Comparison of ENCODE assay signal across 8 cellular contexts in the genomic region with DNA sequence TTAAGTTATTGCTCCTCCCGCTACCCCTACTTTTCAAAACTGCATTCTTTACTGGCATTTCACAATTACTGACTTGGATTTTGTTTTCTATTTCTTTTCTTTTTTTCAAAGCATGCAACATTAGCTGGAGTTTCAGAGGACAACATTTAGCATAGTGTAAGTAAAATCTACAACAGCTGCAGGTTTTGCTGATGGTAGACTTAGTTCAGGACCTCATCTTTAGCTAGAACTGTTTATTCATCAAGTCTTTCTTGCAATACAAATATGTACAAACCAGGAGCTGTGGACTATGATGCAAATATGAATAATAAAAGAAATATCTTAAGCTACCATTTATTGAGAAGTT. TPM values are rescaled to one million over a fixed set of nuclear protein-coding genes. Genes with fewer than 3 reads are reported as not detected.
DNase-seq lines count a peak whose midpoint lies in the region; ATAC-seq and TF ChIP-seq lines count a peak whose summit lies in the region.

No MANE protein-coding gene starts in this region.

- POLR2A ChIA-PET in CD4-positive, alpha-beta T cell (lab: Charles Lee) = interaction anchor here (1.0 to 2.1 kb wide), 5 partner anchors 11 to 1450 kb away, joined by 4 to 16 read pairs (median 5); partner anchors contain the start of gene CYB5R4
- POLR2A ChIA-PET in MCF 10A (lab: Yijun Ruan, JAX) = interaction anchor here (0.6 to 1.2 kb wide), 6 partner anchors 16 to 346 kb away, joined by 3 to 6 read pairs (median 3); no protein-coding TSS in a partner anchor
- POLR2A ChIA-PET in naive thymus-derived CD4-positive, alpha-beta T cell (lab: Charles Lee) = interaction anchor here (1.3 to 1.7 kb wide), 3 partner anchors 369 to 1450 kb away, joined by 4 to 8 read pairs (median 4); partner anchors contain the start of genes CYB5R4 and UBE3D

- DNase-seq in CD4-positive, alpha-beta T cell = no peak
- DNase-seq in MCF 10A (ENCODE audit: unreplicated experiment) (no peak), A172 (ENCODE audit: low spot score) (no peak), cerebellar nuclear complex (lab: John Stamatoyannopoulos, UW) (no peak), amniotic stem cell (lab: John Stamatoyannopoulos, UW) (no peak)
- no peak for DNase-seq in naive thymus-derived CD4-positive, alpha-beta T cell

- H3K4me3 ChIP-seq in naive thymus-derived CD4-positive, alpha-beta T cell (ENCODE audit: low read length) = peak overlapping the region; percentile 90

- H3K36me3 Mint-ChIP-seq in CD4-positive, alpha-beta T cell (ENCODE audit: low read depth) = peaks cover 4% of the 10 kb centered on the region
- H3K36me3 Mint-ChIP-seq in MCF 10A (ENCODE audit: insufficient read depth, unreplicated experiment) = no peaks in the 10 kb centered on the region
- peaks cover 0 to 1% (median 0%) of the 10 kb centered on the region in 5 donors for H3K36me3 Mint-ChIP-seq in naive thymus-derived CD4-positive, alpha-beta T cell

- H3K4me1 ChIP-seq in naive thymus-derived CD4-positive, alpha-beta T cell (ENCODE audit: control insufficient read depth in 2 of 2, insufficient read depth in 2 of 2, low read length in 2 of 2) = peaks cover 0 to 8% of the 10 kb centered on the region in 2 donors

- BruUV-seq in MCF 10A (replicated peaks; lab: Mats Ljungman, UMichigan) = no TSS peak

- peak overlapping the region; percentile 58 for H3K27ac ChIP-seq in CD4-positive, alpha-beta T cell (ENCODE audit: low read depth, low read length)
- peak overlapping the region; percentile 76 for H3K27ac ChIP-seq in naive thymus-derived CD4-positive, alpha-beta T cell (ENCODE audit: low read depth, low read length)

- TF ChIP-seq CTCF in CD4-positive, alpha-beta T cell (IDR thresholded peaks at IDR 0.05) = peak; percentile 34
- TF ChIP-seq CTCF in MCF 10A (IDR thresholded peaks at IDR 0.05; ENCODE audit: unreplicated experiment) = no peak

- no peaks in the 10 kb centered on the region for H3K9me3 ChIP-seq in CD4-positive, alpha-beta T cell (ENCODE audit: control insufficient read depth, low read length)
- no peaks in the 10 kb centered on the region for H3K9me3 ChIP-seq in naive thymus-derived CD4-positive, alpha-beta T cell (ENCODE audit: control insufficient read depth in 2 of 3, low read length in 3 of 3)

- H3K27ac Mint-ChIP-seq in CD4-positive, alpha-beta T cell = peak overlapping the region; percentile 86
- H3K27ac Mint-ChIP-seq in MCF 10A (ENCODE audit: low read depth, unreplicated experiment) = no peak overlapping the region
- H3K27ac Mint-ChIP-seq in naive thymus-derived CD4-positive, alpha-beta T cell = peak overlapping the region in 8 of 9 donors; percentile 77 to 96 (median 92)

- no peak for ATAC-seq in CD4-positive, alpha-beta T cell (ENCODE audit: poor library complexity)
- peak; percentile 0 for ATAC-seq in HG02870 (IDR thresholded peaks at IDR 0.05; ENCODE audit: unreplicated experiment)
- no peak for ATAC-seq in naive thymus-derived CD4-positive, alpha-beta T cell
- no peak for ATAC-seq in HG03457 (IDR thresholded peaks at IDR 0.05; ENCODE audit: unreplicated experiment)

- peaks cover 27% of the 10 kb centered on the region for H3K4me1 Mint-ChIP-seq in CD4-positive, alpha-beta T cell (ENCODE audit: low read depth)
- peaks cover 13% of the 10 kb centered on the region for H3K4me1 Mint-ChIP-seq in MCF 10A (ENCODE audit: insufficient read depth, unreplicated experiment)
- H3K4me1 Mint-ChIP-seq in naive thymus-derived CD4-positive, alpha-beta T cell = peaks cover 5 to 40% (median 23%) of the 10 kb centered on the region in 7 donors

- H3K9me3 Mint-ChIP-seq in CD4-positive, alpha-beta T cell = no peaks in the 10 kb centered on the region
- H3K9me3 Mint-ChIP-seq in MCF 10A (ENCODE audit: unreplicated experiment) = no peaks in the 10 kb centered on the region
- H3K9me3 Mint-ChIP-seq in naive thymus-derived CD4-positive, alpha-beta T cell = peaks cover 0 to 1% (median 0%) of the 10 kb centered on the region in 11 donors

- peaks cover 0 to 5% (median 0%) of the 10 kb centered on the region in 3 experiments for H3K36me3 ChIP-seq in naive thymus-derived CD4-positive, alpha-beta T cell (ENCODE audit: control insufficient read depth in 2 of 3, insufficient read depth in 3 of 3, low read length in 3 of 3)

- intact Hi-C loops in CD4-positive, alpha-beta T cell (cut with DNase I, micrococcal nuclease) = loop anchor here (5.0 to 10.0 kb wide), 3 partner anchors 613 to 1161 kb away; partner anchors contain the start of genes DOP1A (in 2 of the 2), PGM3 (in 2 of the 2), RWDD2A (in 2 of the 2) and UBE3D (in 2 of the 2)
- intact Hi-C loops in MCF 10A (cut with micrococcal nuclease) = loop anchor here (2.0 to 5.0 kb wide), 3 partner anchors 343 to 1094 kb away; no protein-coding TSS in a partner anchor
- intact Hi-C loops in naive thymus-derived CD4-positive, alpha-beta T cell (cut with micrococcal nuclease) = loop anchor here in 1 of 2 donors (1.0 to 10.0 kb wide), 5 partner anchors 344 to 1451 kb away; partner anchors contain the start of genes DOP1A, PGM3, RWDD2A and UBE3D

- CTCF ChIA-PET in CD4-positive, alpha-beta T cell (lab: Charles Lee) = interaction anchor here (0.8 to 1.5 kb wide), 8 partner anchors 9 to 1163 kb away, joined by 3 to 6 read pairs (median 4); partner anchors contain the start of genes DOP1A and UBE3D
- CTCF ChIA-PET in MCF 10A (lab: Yijun Ruan, JAX) = interaction anchor here (0.6 to 3.3 kb wide), 24 partner anchors 13 to 1233 kb away, joined by 3 to 24 read pairs (median 4); no protein-coding TSS in a partner anchor
- CTCF ChIA-PET in naive thymus-derived CD4-positive, alpha-beta T cell (lab: Charles Lee) = interaction anchor here (1.3 to 1.6 kb wide), 5 partner anchors 16 to 1981 kb away, joined by 3 to 12 read pairs (median 3); partner anchors contain the start of gene CYB5R4

- H3K27me3 Mint-ChIP-seq in CD4-positive, alpha-beta T cell = peaks cover 20% of the 10 kb centered on the region
- H3K27me3 Mint-ChIP-seq in MCF 10A (ENCODE audit: insufficient read depth, unreplicated experiment) = peaks cover 24% of the 10 kb centered on the region
- H3K27me3 Mint-ChIP-seq in naive thymus-derived CD4-positive, alpha-beta T cell = peaks cover 8 to 20% (median 18%) of the 10 kb centered on the region in 5 donors

- peaks cover 9% of the 10 kb centered on the region for H3K27me3 ChIP-seq in CD4-positive, alpha-beta T cell (ENCODE audit: control insufficient read depth, insufficient read depth, low read length)
- no peaks in the 10 kb centered on the region for H3K27me3 ChIP-seq in naive thymus-derived CD4-positive, alpha-beta T cell (ENCODE audit: control insufficient read depth in 2 of 2, insufficient read depth in 2 of 2, low read length in 2 of 2)

- peak overlapping the region; percentile 99 for H3K4me3 Mint-ChIP-seq in CD4-positive, alpha-beta T cell
- H3K4me3 Mint-ChIP-seq in MCF 10A (ENCODE audit: unreplicated experiment) = peak overlapping the region; percentile 94
- H3K4me3 Mint-ChIP-seq in naive thymus-derived CD4-positive, alpha-beta T cell = peak overlapping the region; percentile 89 to 100 (median 96)

RNA-seq across cellular contexts. Expression of gene CEP162, which starts 0.7 kb away (rescaled TPM):
- 1 to 10 TPM; 2.6 to 2.8 TPM for total RNA-seq in CD4-positive, alpha-beta T cell
- total RNA-seq in MCF 10A (2022) = 2.4 and 2.9 TPM in 2 replicates
- total RNA-seq in naive thymus-derived CD4-positive, alpha-beta T cell = 10 to 100 TPM in 1 of 5 experiments, 1 to 10 TPM in 4; 4.4 to 10.7 (median 9.2) TPM
- 1 to 10 TPM; 3.9 to 4.9 TPM for polyA plus RNA-seq in naive thymus-derived CD4-positive, alpha-beta T cell
- 8.0 and 19.5 TPM in 2 replicates for total RNA-seq in A172 (2014; rRNA removed; shearing (Covaris generic))
